Comparison of ENCODE assay signal across 36 cellular contexts in the genomic region with DNA sequence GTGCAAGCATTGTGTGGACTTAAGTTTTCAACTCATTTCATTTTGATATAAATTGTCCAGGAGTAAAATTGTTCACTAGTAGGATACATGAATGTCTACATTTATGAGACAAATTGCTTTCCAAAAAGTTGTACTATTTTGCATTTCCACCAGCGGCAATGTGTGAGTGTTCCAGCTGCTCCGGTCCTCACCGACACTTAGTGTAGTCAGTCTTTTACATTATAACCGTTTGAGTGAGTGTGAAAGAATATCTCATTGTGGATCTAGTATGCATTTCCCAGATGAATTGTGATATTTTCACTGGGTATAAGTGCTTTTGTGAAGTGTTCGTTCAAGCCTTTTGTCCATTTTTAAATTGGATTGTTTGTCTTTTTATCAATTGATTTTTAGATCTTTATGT.
"Had no signal": no experiment of that assay in that cellular context is flagged by ENCODE, and none has a peak within 500 bp of the region (broad histone marks: within the 10 kb centered on the region; RNA-seq: fewer than 3 reads in every experiment).

No MANE protein-coding gene starts in this region.

- H3K27me3 ChIP-seq: MG63 had no signal

- DNase-seq: Karpas-422, Kasumi-1, MG63, MM.1S, MV-4-11, NCI-H1048, NCI-H1092, NCI-H1092 treated with DMSO at 0.1 percent for 48 hours, NCI-H1105, NCI-H1105 treated with DMSO at 0.1 percent for 48 hours, NCI-H1417, NCI-H1417 treated with DMSO at 0.1 percent for 48 hours, NCI-H1436, NCI-H1436 treated with DMSO at 0.1 percent for 48 hours, NCI-H146, NCI-H1694, NCI-H1694 treated with DMSO at 0.1 percent for 48 hours, NCI-H187, NCI-H187 treated with DMSO at 0.1 percent for 48 hours, NCI-H1930, NCI-H2029, NCI-H2029 treated with DMSO at 0.1 percent for 48 hours, NCI-H2081, NCI-H2081 treated with DMSO at 0.1 percent for 48 hours, NCI-H2107, NCI-H2171, NCI-H2171 treated with DMSO at 0.1 percent for 48 hours, NCI-H2227 treated with DMSO at 0.1 percent for 48 hours, NCI-H226, NCI-H345, NCI-H446, NCI-H446 treated with DMSO at 0.1 percent for 48 hours, NCI-H510A, NCI-H510A treated with DMSO at 0.1 percent for 48 hours, NCI-H524, NCI-H524 treated with DMSO at 0.1 percent for 48 hours had no signal

- H3K4me3 ChIP-seq: MG63 had no signal

- H3K36me3 ChIP-seq: MG63 had no signal
